ENCODE assay signal across 11 cellular contexts in the genomic region with DNA sequence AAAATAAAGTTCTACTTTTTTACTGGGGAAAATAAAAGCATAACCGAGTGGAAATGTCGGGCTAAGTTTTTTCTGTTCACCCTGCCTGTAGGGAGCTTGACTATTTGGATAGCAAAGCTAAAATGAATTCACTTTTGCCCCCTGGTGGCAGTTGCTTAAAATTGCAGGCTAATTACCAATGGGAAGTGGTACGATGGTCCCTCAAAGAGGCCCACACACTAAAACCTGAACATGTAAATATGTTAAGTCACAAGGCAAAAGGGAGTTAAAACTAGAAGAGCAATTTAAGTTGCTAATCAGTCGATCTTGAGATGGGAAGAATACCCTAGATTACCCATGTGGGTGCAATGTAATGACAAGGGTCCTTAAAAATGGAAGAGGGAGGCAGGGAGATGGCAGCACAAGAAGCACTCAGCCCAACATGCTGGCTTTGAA. TPM values are rescaled to one million over a fixed set of nuclear protein-coding genes. Genes with fewer than 3 reads are reported as not detected.
A peak's percentile ranks its signal among the peaks of the same experiment; 100 is the strongest.
DNase-seq lines count a peak whose midpoint lies in the region; ATAC-seq and TF ChIP-seq lines count a peak whose summit lies in the region.
"Had no signal": no experiment of that assay in that cellular context is flagged by ENCODE, and none has a peak within 500 bp of the region (broad histone marks: within the 10 kb centered on the region; RNA-seq: fewer than 3 reads in every experiment).

No MANE protein-coding gene starts in this region.

- H3K36me3 ChIP-seq in smooth muscle cell (ENCODE audit: low read depth), result no peaks in the 10 kb centered on the region
- no peaks in the 10 kb centered on the region for H3K36me3 ChIP-seq in stomach

- WGBS in smooth muscle cell (ENCODE audit: low lambda C conversion rate), result 53% methylated on average over 4 of the region's 4 CpGs
- WGBS in stomach, 5 donors, result 40 to 64% (median 57%) methylated on average over 4 of the region's 4 CpGs

- no peaks in the 10 kb centered on the region for H3K79me2 ChIP-seq in smooth muscle cell (ENCODE audit: low read depth)

- H4K20me1 ChIP-seq in smooth muscle cell (ENCODE audit: low read depth), result no peaks in the 10 kb centered on the region

- no peak overlapping the region for H3K27ac Mint-ChIP-seq in activated CD4-positive, alpha-beta T cell treated with anti-CD3 and anti-CD28 coated beads, Interleukin-2, amount 10 ng/mL, durations not matched to agents 24 days and 14 days
- H3K27ac Mint-ChIP-seq: activated naive CD8-positive, alpha-beta T cell had no signal

- ATAC-seq in HG03045 (IDR thresholded peaks at IDR 0.05; ENCODE audit: unreplicated experiment), result no peak
- ATAC-seq: sciatic nerve had no signal

- peaks cover 4% of the 10 kb centered on the region for H3K9me3 Mint-ChIP-seq in activated CD4-positive, alpha-beta T cell treated with anti-CD3 and anti-CD28 coated beads, Interleukin-2, amount 10 ng/mL, durations not matched to agents 24 days and 14 days

- H3K9ac ChIP-seq in smooth muscle cell (ENCODE audit: low read depth), result no peak overlapping the region

- no peak for TF ChIP-seq EP300 in stomach (IDR thresholded peaks at IDR 0.05)

- no peaks in the 10 kb centered on the region for H3K4me1 ChIP-seq in smooth muscle cell (ENCODE audit: low read depth)
- peaks cover 0 to 4% (median 0%) of the 10 kb centered on the region in 4 donors for H3K4me1 ChIP-seq in stomach

- no peak for TF ChIP-seq POLR2A in stomach (IDR thresholded peaks at IDR 0.05)

- peak; percentile 74 for DNase-seq in activated CD4-positive, alpha-beta T cell treated with anti-CD3 and anti-CD28 coated beads, Interleukin-2, amount 10 ng/mL, durations not matched to agents 24 days and 14 days
- no peak for DNase-seq in activated CD4-positive, alpha-beta T cell treated with anti-CD3 and anti-CD28 coated beads, Interleukin-2, amount 50 U/mL, for 1 hour
- peak; percentile 16 for DNase-seq in NCI-H526 treated with DMSO at 0.1 percent for 48 hours (lab: John Stamatoyannopoulos, UW)
- DNase-seq in choroid plexus epithelial cell (ENCODE audit: low read depth), result peak; percentile 18
- DNase-seq in smooth muscle cell (lab: John Stamatoyannopoulos, UW; ENCODE audit: unreplicated experiment), result no peak
- no peak for DNase-seq in stomach
- no peak for DNase-seq in GF-D8 (lab: John Stamatoyannopoulos, UW)
- DNase-seq: GDM1 had no signal

- no peaks in the 10 kb centered on the region for H3K9me3 ChIP-seq in smooth muscle cell (replicated peaks; ENCODE audit: low read depth)
- peaks cover 0 to 7% (median 0%) of the 10 kb centered on the region in 4 donors for H3K9me3 ChIP-seq in stomach

- no peak overlapping the region for H3K4me3 Mint-ChIP-seq in activated CD4-positive, alpha-beta T cell treated with anti-CD3 and anti-CD28 coated beads, Interleukin-2, amount 10 ng/mL, durations not matched to agents 24 days and 14 days
- H3K4me3 Mint-ChIP-seq: activated naive CD8-positive, alpha-beta T cell had no signal

- H3K4me3 ChIP-seq in choroid plexus epithelial cell (ENCODE audit: low read depth, low read length), result no peak overlapping the region
- H3K4me3 ChIP-seq in smooth muscle cell, result no peak overlapping the region
- H3K4me3 ChIP-seq in stomach, result no peak overlapping the region

- TF ChIP-seq CTCF in choroid plexus epithelial cell (conservative IDR thresholded peaks at IDR 0.05; ENCODE audit: low read depth, low read length) (peak; percentile 50), smooth muscle cell (IDR thresholded peaks at IDR 0.05; ENCODE audit: borderline replicate concordance, insufficient read depth, poor library complexity, severe bottlenecking) (peak; percentile 60), stomach (IDR thresholded peaks at IDR 0.05) (peak in 2 of 7 experiments; percentile 22 to 37)

- H3K27me3 ChIP-seq in smooth muscle cell (ENCODE audit: low read depth), result no peaks in the 10 kb centered on the region
- no peaks in the 10 kb centered on the region for H3K27me3 ChIP-seq in stomach

- no peak overlapping the region for H2AFZ ChIP-seq in smooth muscle cell (ENCODE audit: low read depth)

- intact Hi-C loops in activated CD4-positive, alpha-beta T cell treated with anti-CD3 and anti-CD28 coated beads, Interleukin-2, amount 10 ng/mL, durations not matched to agents 24 days and 14 days (cut with micrococcal nuclease), result loop anchor here (1.0 kb wide), 1 partner anchor 103 kb away; no protein-coding TSS in a partner anchor
- intact Hi-C loops in stomach (cut with DNase I; ENCODE audit: low total_unique reads), result no loop called here

- H3K27ac ChIP-seq in smooth muscle cell (ENCODE audit: low read depth) (no peak overlapping the region), stomach (no peak overlapping the region)

- peaks cover 1% of the 10 kb centered on the region for H3K4me1 Mint-ChIP-seq in activated CD4-positive, alpha-beta T cell treated with anti-CD3 and anti-CD28 coated beads, Interleukin-2, amount 10 ng/mL, durations not matched to agents 24 days and 14 days

- H3K36me3 Mint-ChIP-seq in activated CD4-positive, alpha-beta T cell treated with anti-CD3 and anti-CD28 coated beads, Interleukin-2, amount 10 ng/mL, durations not matched to agents 24 days and 14 days (ENCODE audit: low read depth), result no peaks in the 10 kb centered on the region

- no peaks in the 10 kb centered on the region for H3K27me3 Mint-ChIP-seq in activated CD4-positive, alpha-beta T cell treated with anti-CD3 and anti-CD28 coated beads, Interleukin-2, amount 10 ng/mL, durations not matched to agents 24 days and 14 days
- H3K27me3 Mint-ChIP-seq: activated naive CD8-positive, alpha-beta T cell had no signal

- H3F3A ChIP-seq in smooth muscle cell (ENCODE audit: low read depth), result no peaks in the 10 kb centered on the region

- no peak overlapping the region for H3K4me2 ChIP-seq in smooth muscle cell

RNA-seq across cellular contexts. Expression of gene SUN5, which starts 0.9 kb away (rescaled TPM):
- not detected in 2 replicates for total RNA-seq in activated CD4-positive, alpha-beta T cell treated with anti-CD3 and anti-CD28 coated beads, Interleukin-2, amount 10 ng/mL, durations not matched to agents 24 days and 14 days
- total RNA-seq in smooth muscle cell (not detected in 2 replicates), stomach (not detected)
- polyA plus RNA-seq in smooth muscle cell (not detected in 2 replicates), stomach (not detected)
- total RNA-seq: sciatic nerve had no signal

RNA-seq across cellular contexts. Expression of gene BPIFB2, which starts 2.4 kb away (rescaled TPM):
- not detected in 2 replicates for total RNA-seq in activated CD4-positive, alpha-beta T cell treated with anti-CD3 and anti-CD28 coated beads, Interleukin-2, amount 10 ng/mL, durations not matched to agents 24 days and 14 days
- total RNA-seq in smooth muscle cell, result not detected in 2 replicates
- not detected in 2 replicates for polyA plus RNA-seq in smooth muscle cell
- not detected for total RNA-seq in stomach
- 1 to 10 TPM in 1 of 3 donors, not detected in 2; 3.3 TPM for polyA plus RNA-seq in stomach
- total RNA-seq: sciatic nerve had no signal

RNA-seq across cellular contexts. Expression of gene BPIFB6, which starts 26.3 kb away (rescaled TPM):
- not detected in 2 replicates for total RNA-seq in activated CD4-positive, alpha-beta T cell treated with anti-CD3 and anti-CD28 coated beads, Interleukin-2, amount 10 ng/mL, durations not matched to agents 24 days and 14 days
- total RNA-seq in smooth muscle cell (not detected in 2 replicates), stomach (not detected)
- polyA plus RNA-seq in smooth muscle cell (not detected in 2 replicates), stomach (not detected)
- total RNA-seq: sciatic nerve had no signal

RNA-seq across cellular contexts. Expression of gene BPIFB3, which starts 48.6 kb away (rescaled TPM):
- not detected in 2 replicates for total RNA-seq in activated CD4-positive, alpha-beta T cell treated with anti-CD3 and anti-CD28 coated beads, Interleukin-2, amount 10 ng/mL, durations not matched to agents 24 days and 14 days
- total RNA-seq in smooth muscle cell, result not detected in 2 replicates
- not detected in 2 replicates for polyA plus RNA-seq in smooth muscle cell
- not detected for total RNA-seq in stomach
- not detected for polyA plus RNA-seq in stomach
- total RNA-seq: sciatic nerve had no signal

Comparison
In these comparisons a context has a peak if more than half of its experiments do, and no peak if none do; other contexts are left out.
1. DNase-seq: peak in activated CD4-positive, alpha-beta T cell treated with anti-CD3 and anti-CD28 coated beads, Interleukin-2, amount 10 ng/mL, durations not matched to agents 24 days and 14 days (single experiment), NCI-H526 treated with DMSO at 0.1 percent for 48 hours (single experiment) and choroid plexus epithelial cell (single experiment); none in activated CD4-positive, alpha-beta T cell treated with anti-CD3 and anti-CD28 coated beads, Interleukin-2, amount 50 U/mL, for 1 hour (single experiment), smooth muscle cell (single experiment), stomach (single experiment) and GF-D8 (single experiment).